In genomic region chr5:141094481-141095262, GRCh38 we compare ENCODE assay signal across 8 cellular contexts.
DNase-seq lines count a peak whose midpoint lies in the region; ATAC-seq lines count a peak whose summit lies in the region.

Gene PCDHB2, plus strand, starts transcription at chr5:141094615. Its CDS starts 176 bp downstream, at chr5:141094791.

- H3K36me3 Mint-ChIP-seq in stimulated activated effector memory CD8-positive, alpha-beta T cell treated with anti-CD3 and anti-CD28 coated beads, Interleukin-12 subunit alpha, Interleukin-12 subunit beta, amount 100 ng/mL, for 72 hours: no peaks in the 10 kb centered on the region

- DNase-seq in DMS53 (lab: John Stamatoyannopoulos, UW) (peak; percentile 94), NCI-H2029 (lab: John Stamatoyannopoulos, UW) (peak; percentile 57), adipocyte (ENCODE audit: low read depth) (peak; percentile 44)
- no peak for DNase-seq in stimulated activated effector memory CD8-positive, alpha-beta T cell treated with anti-CD3 and anti-CD28 coated beads, Interleukin-12 subunit alpha, Interleukin-12 subunit beta, amount 100 ng/mL, for 72 hours (ENCODE audit: low spot score in 2 of 2)
- DNase-seq in stimulated activated naive CD4-positive, alpha-beta T cell treated with Interleukin-2 at 50 U/mL for 16 hours (lab: John Stamatoyannopoulos, UW): no peak

- H3K9me3 ChIP-seq in adipocyte (ENCODE audit: control insufficient read depth, low read length) (peaks cover 20% of the 10 kb centered on the region), subcutaneous abdominal adipose tissue (ENCODE audit: control insufficient read depth in 5 of 5, low read length in 5 of 5) (peaks cover 6 to 23% (median 19%) of the 10 kb centered on the region in 5 donors)

- H3K27ac ChIP-seq in subcutaneous abdominal adipose tissue (ENCODE audit: low read depth, low read length): no peak within 1 kb of the TSS

- H3K36me3 ChIP-seq in adipocyte (ENCODE audit: control insufficient read depth, insufficient read depth, low read length, severe bottlenecking) (no peaks in the 10 kb centered on the region), subcutaneous abdominal adipose tissue (ENCODE audit: control insufficient read depth in 5 of 5, insufficient read depth in 5 of 5, low read length in 5 of 5) (no peaks in the 10 kb centered on the region)

- H3K4me3 ChIP-seq in adipocyte (ENCODE audit: low read length) (peak within 1 kb of the TSS; percentile 82), iPS-11a (ENCODE audit: low read depth, low read length) (peak within 1 kb of the TSS; percentile 91), subcutaneous abdominal adipose tissue (ENCODE audit: low read depth in 1 of 5, low read length in 5 of 5) (peak within 1 kb of the TSS; percentile 56 to 87 (median 71))

- no peak within 1 kb of the TSS for H3K27ac Mint-ChIP-seq in stimulated activated effector memory CD8-positive, alpha-beta T cell treated with anti-CD3 and anti-CD28 coated beads, Interleukin-12 subunit alpha, Interleukin-12 subunit beta, amount 100 ng/mL, for 72 hours

- H3K27me3 ChIP-seq in adipocyte (replicated peaks; ENCODE audit: control insufficient read depth, insufficient read depth, low read length): no peaks in the 10 kb centered on the region
- H3K27me3 ChIP-seq in subcutaneous abdominal adipose tissue (ENCODE audit: control insufficient read depth in 5 of 5, insufficient read depth in 4 of 5, low read length in 5 of 5): peaks cover 0 to 6% (median 0%) of the 10 kb centered on the region in 5 donors

- H3K4me3 Mint-ChIP-seq in stimulated activated effector memory CD8-positive, alpha-beta T cell treated with anti-CD3 and anti-CD28 coated beads, Interleukin-12 subunit alpha, Interleukin-12 subunit beta, amount 100 ng/mL, for 72 hours: no peak within 1 kb of the TSS

- no peak for ATAC-seq in stimulated activated effector memory CD8-positive, alpha-beta T cell treated with anti-CD3 and anti-CD28 coated beads, Interleukin-12 subunit alpha, Interleukin-12 subunit beta, amount 100 ng/mL, for 72 hours
- ATAC-seq in GM19397 (IDR thresholded peaks at IDR 0.05; ENCODE audit: unreplicated experiment): no peak

- H3K9ac ChIP-seq in adipocyte (ENCODE audit: low read length): peak within 1 kb of the TSS; percentile 72
- H3K9ac ChIP-seq in subcutaneous abdominal adipose tissue (ENCODE audit: low read length in 5 of 5): peak within 1 kb of the TSS in 3 of 5 donors; percentile 62 to 68 (median 67)

- H3K4me1 ChIP-seq in adipocyte (ENCODE audit: control insufficient read depth, insufficient read depth, low read length): no peaks in the 10 kb centered on the region
- H3K4me1 ChIP-seq in subcutaneous abdominal adipose tissue (ENCODE audit: control insufficient read depth in 5 of 5, insufficient read depth in 5 of 5, low read length in 5 of 5): peaks cover 0 to 8% (median 5%) of the 10 kb centered on the region in 5 donors

- no peaks in the 10 kb centered on the region for H3K4me1 Mint-ChIP-seq in stimulated activated effector memory CD8-positive, alpha-beta T cell treated with anti-CD3 and anti-CD28 coated beads, Interleukin-12 subunit alpha, Interleukin-12 subunit beta, amount 100 ng/mL, for 72 hours

- peaks cover 13% of the 10 kb centered on the region for H3K9me3 Mint-ChIP-seq in stimulated activated effector memory CD8-positive, alpha-beta T cell treated with anti-CD3 and anti-CD28 coated beads, Interleukin-12 subunit alpha, Interleukin-12 subunit beta, amount 100 ng/mL, for 72 hours

Comparison
In these comparisons a context has a peak if more than half of its experiments do, and no peak if none do; other contexts are left out.
1. DNase-seq: peak in DMS53 (single experiment), NCI-H2029 (single experiment) and adipocyte (single experiment); none in stimulated activated effector memory CD8-positive, alpha-beta T cell treated with anti-CD3 and anti-CD28 coated beads, Interleukin-12 subunit alpha, Interleukin-12 subunit beta, amount 100 ng/mL, for 72 hours (0 of 2) and stimulated activated naive CD4-positive, alpha-beta T cell treated with Interleukin-2 at 50 U/mL for 16 hours (single experiment).
2. Peak in every context shown above with its lines, with median percentiles within 50 percentile points of each other: H3K4me3 ChIP-seq.